35 cellular contexts compared by ENCODE assay signal in the genomic region with DNA sequence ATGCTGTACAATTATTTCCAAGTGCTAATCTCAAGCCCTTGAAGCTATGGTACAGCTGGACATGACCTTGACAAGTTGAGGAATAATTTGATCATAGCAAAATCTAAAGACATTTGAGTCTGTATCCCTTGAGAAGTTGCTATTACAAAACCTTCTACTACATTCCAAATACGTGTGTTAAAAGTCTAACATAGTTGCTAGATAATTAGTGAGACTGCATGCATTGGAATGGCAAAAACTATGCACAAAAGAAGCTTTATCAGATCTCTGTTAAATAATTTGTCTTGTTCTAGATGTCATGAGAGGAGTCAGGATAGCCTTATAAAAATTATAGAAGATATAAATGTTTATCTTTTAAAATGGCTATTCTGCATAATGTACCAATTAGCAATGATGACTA.
"Had no signal": no experiment of that assay in that cellular context is flagged by ENCODE, and none has a peak within 500 bp of the region (broad histone marks: within the 10 kb centered on the region; RNA-seq: fewer than 3 reads in every experiment).

No MANE protein-coding gene starts in this region.

- DNase-seq: Karpas-422, Kasumi-1, MG63, MM.1S, MV-4-11, NCI-H1048, NCI-H1092, NCI-H1092 treated with DMSO at 0.1 percent for 48 hours, NCI-H1105, NCI-H1105 treated with DMSO at 0.1 percent for 48 hours, NCI-H1417, NCI-H1417 treated with DMSO at 0.1 percent for 48 hours, NCI-H1436, NCI-H1436 treated with DMSO at 0.1 percent for 48 hours, NCI-H146, NCI-H1694, NCI-H1694 treated with DMSO at 0.1 percent for 48 hours, NCI-H187, NCI-H187 treated with DMSO at 0.1 percent for 48 hours, NCI-H1930, NCI-H2029, NCI-H2029 treated with DMSO at 0.1 percent for 48 hours, NCI-H2081, NCI-H2081 treated with DMSO at 0.1 percent for 48 hours, NCI-H2107, NCI-H2171, NCI-H2171 treated with DMSO at 0.1 percent for 48 hours, NCI-H2227 treated with DMSO at 0.1 percent for 48 hours, NCI-H226, NCI-H345, NCI-H446, NCI-H446 treated with DMSO at 0.1 percent for 48 hours, NCI-H510A, NCI-H510A treated with DMSO at 0.1 percent for 48 hours, NCI-H524 had no signal
